ENCODE assay signal across 1 cellular context in genomic region chr1:168243636-168244212, GRCh38.
A peak's percentile ranks its signal among the peaks of the same experiment; 100 is the strongest.
TF ChIP-seq lines count a peak whose summit lies in the region.

No MANE protein-coding gene starts in this region.

TF ChIP-seq in K562, 482 proteins besides CTCF, POLR2A, EP300 and RAD21 (continues in another document):
- no peak for TF ChIP-seq RNF219 (CRISPR knock-in tag; IDR thresholded peaks at IDR 0.05)
- no peak for TF ChIP-seq RBM22 (IDR thresholded peaks at IDR 0.05; ENCODE audit: low read depth, low read length, poor library complexity, severe bottlenecking)
- no peak for TF ChIP-seq MTA2 (IDR thresholded peaks at IDR 0.05; ENCODE audit: low read depth)
- no peak for TF ChIP-seq ETV5 (CRISPR knock-in tag; IDR thresholded peaks at IDR 0.05; ENCODE audit: low read depth)
- no peak for TF ChIP-seq SRF (CRISPR knock-in tag; IDR thresholded peaks at IDR 0.05)
- TF ChIP-seq ATF3 (IDR thresholded peaks at IDR 0.05), result peak; percentile 41; the same call in 1 of the 2 replicates
- no peak for TF ChIP-seq ATF3 (CRISPR knock-in tag; conservative IDR thresholded peaks at IDR 0.05)
- no peak for TF ChIP-seq E2F3 (CRISPR knock-in tag; IDR thresholded peaks at IDR 0.05)
- TF ChIP-seq CEBPG (CRISPR knock-in tag; IDR thresholded peaks at IDR 0.05), result peak; percentile 83
- peak in 1 of 2 experiments; percentile 87; a peak in 2 of 4 replicates for TF ChIP-seq CEBPG (tag; conservative IDR thresholded peaks at IDR 0.05 in 1 of 2, IDR thresholded peaks at IDR 0.05 in 1 of 2)
- no peak for TF ChIP-seq ELF1 (tag; IDR thresholded peaks at IDR 0.05)
- no peak for TF ChIP-seq SRSF3 (IDR thresholded peaks at IDR 0.05; ENCODE audit: insufficient read depth, low read length)
- TF ChIP-seq ZNF79 (CRISPR knock-in tag; IDR thresholded peaks at IDR 0.05; ENCODE audit: low read depth), result no peak
- TF ChIP-seq ZKSCAN3 (CRISPR knock-in tag; IDR thresholded peaks at IDR 0.05), result no peak
- peak; percentile 91 for TF ChIP-seq ZNF589 (CRISPR knock-in tag; IDR thresholded peaks at IDR 0.05; ENCODE audit: low read depth)
- no peak for TF ChIP-seq BCOR (IDR thresholded peaks at IDR 0.05)
- TF ChIP-seq CXXC5 (CRISPR knock-in tag; IDR thresholded peaks at IDR 0.05), result peak; percentile 41; the same call in 1 of the 2 replicates
- no peak for TF ChIP-seq MAZ (CRISPR knock-in tag; conservative IDR thresholded peaks at IDR 0.05 in 1 of 2, IDR thresholded peaks at IDR 0.05 in 1 of 2)
- TF ChIP-seq CCNT2 (IDR thresholded peaks at IDR 0.05; ENCODE audit: borderline replicate concordance, extremely low read depth, insufficient read length, low read depth, low read length), result no peak
- no peak for TF ChIP-seq SMARCB1 (IDR thresholded peaks at IDR 0.05; ENCODE audit: insufficient read length, low read depth)
- no peak for TF ChIP-seq DIDO1 (tag; IDR thresholded peaks at IDR 0.05; ENCODE audit: low read depth)
- TF ChIP-seq ILF3 (IDR thresholded peaks at IDR 0.05; ENCODE audit: borderline replicate concordance), result no peak
- TF ChIP-seq ZNF609 (CRISPR knock-in tag; IDR thresholded peaks at IDR 0.05; ENCODE audit: borderline replicate concordance), result no peak
- no peak for TF ChIP-seq PYGO2 (tag; IDR thresholded peaks at IDR 0.05)
- no peak for TF ChIP-seq CHCHD3 (CRISPR knock-in tag; IDR thresholded peaks at IDR 0.05)
- no peak for TF ChIP-seq HOXB6 (CRISPR knock-in tag; IDR thresholded peaks at IDR 0.05; ENCODE audit: borderline replicate concordance)
- no peak for TF ChIP-seq ZNF165 (CRISPR knock-in tag; IDR thresholded peaks at IDR 0.05; ENCODE audit: borderline replicate concordance)
- no peak for TF ChIP-seq CHD1 (IDR thresholded peaks at IDR 0.05; ENCODE audit: low read length)
- no peak for TF ChIP-seq ARID1B (IDR thresholded peaks at IDR 0.05)
- no peak for TF ChIP-seq TBP (optimal IDR thresholded peaks at IDR 0.05; ENCODE audit: low read depth, low read length)
- no peak for TF ChIP-seq ZKSCAN8 (CRISPR knock-in tag; IDR thresholded peaks at IDR 0.05)
- no peak for TF ChIP-seq CREM (IDR thresholded peaks at IDR 0.05; ENCODE audit: low read depth)
- TF ChIP-seq PRDM10 (IDR thresholded peaks at IDR 0.05; ENCODE audit: partially characterized antibody), result no peak
- no peak for TF ChIP-seq HDAC1 (IDR thresholded peaks at IDR 0.05)
- no peak for TF ChIP-seq FOXA3 (CRISPR knock-in tag; conservative IDR thresholded peaks at IDR 0.05 in 1 of 2, IDR thresholded peaks at IDR 0.05 in 1 of 2)
- no peak for TF ChIP-seq ZNF511 (CRISPR knock-in tag; IDR thresholded peaks at IDR 0.05)
- no peak for TF ChIP-seq ETS2 (tag; IDR thresholded peaks at IDR 0.05; ENCODE audit: borderline replicate concordance, poor library complexity, severe bottlenecking)
- TF ChIP-seq HDAC2 (IDR thresholded peaks at IDR 0.05), result no peak
- no peak for TF ChIP-seq ZNF121 (CRISPR knock-in tag; conservative IDR thresholded peaks at IDR 0.05)
- TF ChIP-seq SMARCA4 (IDR thresholded peaks at IDR 0.05), result no peak
- TF ChIP-seq GATA2 (CRISPR knock-in tag; IDR thresholded peaks at IDR 0.05), result no peak
- TF ChIP-seq TSHZ1 (CRISPR knock-in tag; IDR thresholded peaks at IDR 0.05), result no peak
- no peak for TF ChIP-seq TCF7L2 (IDR thresholded peaks at IDR 0.05; ENCODE audit: low read depth, low read length)
- TF ChIP-seq EP400 (IDR thresholded peaks at IDR 0.05), result no peak
- TF ChIP-seq ZNF699 (CRISPR knock-in tag; IDR thresholded peaks at IDR 0.05; ENCODE audit: insufficient replicate concordance), result no peak
- TF ChIP-seq GTF2B (IDR thresholded peaks at IDR 0.05; ENCODE audit: extremely low read depth, insufficient read length), result no peak
- peak; percentile 90 for TF ChIP-seq ZNF175 (CRISPR knock-in tag; IDR thresholded peaks at IDR 0.05; ENCODE audit: low read depth)
- TF ChIP-seq NR2C1 (IDR thresholded peaks at IDR 0.05), result no peak
- peak; percentile 54 for TF ChIP-seq NR2C1 (tag; IDR thresholded peaks at IDR 0.05)
- TF ChIP-seq HNRNPH1 (optimal IDR thresholded peaks at IDR 0.05; ENCODE audit: low read depth, low read length), result no peak
- no peak for TF ChIP-seq HBP1 (CRISPR knock-in tag; IDR thresholded peaks at IDR 0.05)
- no peak for TF ChIP-seq TBL1XR1 (IDR thresholded peaks at IDR 0.05; ENCODE audit: low read length in 2 of 2)
- TF ChIP-seq XRCC3 (IDR thresholded peaks at IDR 0.05), result no peak
- TF ChIP-seq SP2 (IDR thresholded peaks at IDR 0.05; ENCODE audit: extremely low read depth, low read depth, low read length, poor library complexity, severe bottlenecking), result no peak
- no peak for TF ChIP-seq HNRNPK (IDR thresholded peaks at IDR 0.05; ENCODE audit: low read depth, low read length, poor library complexity, severe bottlenecking)
